In genomic region chr13:33345842-33346241, GRCh38 we compare ENCODE assay signal across 27 cellular contexts.
DNase-seq lines count a peak whose midpoint lies in the region; ATAC-seq, FAIRE-seq and TF ChIP-seq lines count a peak whose summit lies in the region.
"Had no signal": no experiment of that assay in that cellular context is flagged by ENCODE, and none has a peak within 500 bp of the region (broad histone marks: within the 10 kb centered on the region; RNA-seq: fewer than 3 reads in every experiment).

No MANE protein-coding gene starts in this region.

- H3K36me3 ChIP-seq in esophagus muscularis mucosa: no peaks in the 10 kb centered on the region
- no peaks in the 10 kb centered on the region for H3K36me3 ChIP-seq in effector memory CD4-positive, alpha-beta T cell (ENCODE audit: control insufficient read depth, insufficient read depth, low read length)
- H3K36me3 ChIP-seq: BLaER1 had no signal

- no peaks in the 10 kb centered on the region for H3K27me3 ChIP-seq in esophagus muscularis mucosa
- H3K27me3 ChIP-seq in effector memory CD4-positive, alpha-beta T cell (replicated peaks; ENCODE audit: control insufficient read depth, insufficient read depth, low read length, poor library complexity, severe bottlenecking): peaks cover 9% of the 10 kb centered on the region
- H3K27me3 ChIP-seq: BLaER1 had no signal

- H3K4me1 ChIP-seq in esophagus muscularis mucosa: peaks cover 4 to 47% (median 35%) of the 10 kb centered on the region in 4 donors
- no peaks in the 10 kb centered on the region for H3K4me1 ChIP-seq in effector memory CD4-positive, alpha-beta T cell (ENCODE audit: control insufficient read depth, insufficient read depth, low read length, poor library complexity, severe bottlenecking)
- H3K4me1 ChIP-seq: BLaER1 had no signal

- H3K9me3 ChIP-seq in esophagus muscularis mucosa: no peaks in the 10 kb centered on the region
- H3K9me3 ChIP-seq in effector memory CD4-positive, alpha-beta T cell (ENCODE audit: control insufficient read depth, low read length): no peaks in the 10 kb centered on the region

- DNase-seq in DMS 273 (lab: John Stamatoyannopoulos, UW; ENCODE audit: unreplicated experiment) (peak; percentile 1), DMS 273 treated with DMSO at 0.1 percent for 48 hours (lab: John Stamatoyannopoulos, UW) (no peak), GM12891 (ENCODE audit: insufficient read length, low spot score) (no peak), M059J (ENCODE audit: low read depth) (peak; percentile 5), esophagus muscularis mucosa (ENCODE audit: extremely low spot score) (peak; percentile 39)
- DNase-seq in stimulated activated CD4-positive, alpha-beta T cell treated with anti-CD3 and anti-CD28 coated beads, Interleukin-4, amount 100 ng/mL, for 24 hours: no peak
- no peak for DNase-seq in effector memory CD4-positive, alpha-beta T cell
- DNase-seq: ACHN; CD4-positive, alpha-beta T cell; COR-L47; DMS153; EL; GOT3; HCEC 1CT; NCI-H1092; NCI-H1436; NCI-H187 treated with DMSO at 0.1 percent for 48 hours; NCI-H446 treated with DMSO at 0.1 percent for 48 hours; NCI-H774; NK-92 treated with Interleukin-12 subunit alpha and Interleukin-12 subunit beta, amount 100 ng/mL, for 24 hours had no signal

- intact Hi-C loops in esophagus muscularis mucosa (cut with DNase I): loop anchor here (5.0 kb wide), 1 partner anchor 59 kb away; the partner anchor contains the start of gene STARD13

- TF ChIP-seq POLR2A in GM12891 (IDR thresholded peaks at IDR 0.05; ENCODE audit: low read depth, low read length): no peak
- no peak for TF ChIP-seq POLR2A in esophagus muscularis mucosa (IDR thresholded peaks at IDR 0.05; ENCODE audit: low read depth)

- peak; percentile 9 for FAIRE-seq in GM12891 (lab: Jason Lieb, UNC)
- FAIRE-seq: GM12878, K562 had no signal

- WGBS in esophagus muscularis mucosa: 84% methylated on average over 2 of the region's 2 CpGs

- TF ChIP-seq EP300 in esophagus muscularis mucosa (IDR thresholded peaks at IDR 0.05): no peak

- TF ChIP-seq CTCF in esophagus muscularis mucosa (IDR thresholded peaks at IDR 0.05): no peak

- ATAC-seq in HG02852 (IDR thresholded peaks at IDR 0.05; ENCODE audit: unreplicated experiment): no peak
- ATAC-seq: GM12878, K562, Panc1, SK-N-SH treated with all-trans-retinoic acid at 6 μM for 48 hours had no signal

- no peak overlapping the region for H3K27ac ChIP-seq in esophagus muscularis mucosa (replicated peaks in 1 of 4)
- no peak overlapping the region for H3K27ac ChIP-seq in effector memory CD4-positive, alpha-beta T cell (ENCODE audit: insufficient read depth, low read length, poor library complexity, severe bottlenecking)
- H3K27ac ChIP-seq: 22Rv1, BLaER1 had no signal

- H3K4me3 ChIP-seq in esophagus muscularis mucosa: no peak overlapping the region
- no peak overlapping the region for H3K4me3 ChIP-seq in effector memory CD4-positive, alpha-beta T cell (ENCODE audit: insufficient read depth, low read depth, low read length, poor library complexity, severe bottlenecking)
- H3K4me3 ChIP-seq: BLaER1, GM12878, K562 had no signal

TF ChIP-seq in GM12891, 5 proteins besides CTCF, POLR2A, EP300 and RAD21:
- no peak for TF ChIP-seq POLR2AphosphoS5 (IDR thresholded peaks at IDR 0.05; ENCODE audit: low read depth, low read length)
- no peak for TF ChIP-seq TAF1 (IDR thresholded peaks at IDR 0.05; ENCODE audit: low read depth, low read length)
- no peak for TF ChIP-seq POU2F2 (IDR thresholded peaks at IDR 0.05; ENCODE audit: low read depth, low read length)
- no peak for TF ChIP-seq SPI1 (IDR thresholded peaks at IDR 0.05; ENCODE audit: low read depth, low read length)
- TF ChIP-seq PAX5 (IDR thresholded peaks at IDR 0.05; ENCODE audit: insufficient read depth, low read length, severe bottlenecking): no peak

Comparison
In these comparisons a context has a peak if more than half of its experiments do, and no peak if none do; other contexts are left out.
1. DNase-seq: peak in DMS 273 (single experiment), M059J (single experiment) and esophagus muscularis mucosa (single experiment); none in DMS 273 treated with DMSO at 0.1 percent for 48 hours (single experiment), GM12891 (single experiment), stimulated activated CD4-positive, alpha-beta T cell treated with anti-CD3 and anti-CD28 coated beads, Interleukin-4, amount 100 ng/mL, for 24 hours (single experiment) and effector memory CD4-positive, alpha-beta T cell (0 of 3).